In the genomic region with DNA sequence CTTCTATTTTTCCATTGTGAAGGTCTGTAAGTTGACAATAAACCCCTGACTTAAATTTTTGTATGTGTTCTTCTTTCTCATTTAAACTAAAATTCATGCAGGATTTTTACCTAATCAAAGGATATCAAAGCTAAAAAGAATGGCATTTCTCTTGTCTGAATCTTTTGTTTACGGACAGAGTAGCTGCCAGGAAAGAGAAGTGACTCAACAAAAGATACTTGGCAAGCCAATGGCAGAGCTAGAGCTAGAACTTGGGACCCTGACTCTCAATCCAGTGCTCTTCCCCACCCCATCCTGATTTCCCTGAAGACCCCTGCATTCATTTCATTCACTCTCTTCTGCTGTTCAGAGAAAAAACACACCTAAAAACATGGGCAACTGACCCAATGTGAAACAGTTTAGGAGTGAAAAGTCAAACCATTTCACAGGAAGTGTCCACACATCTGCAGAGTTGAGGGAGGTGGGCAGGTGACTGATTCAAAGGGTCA, we compare ENCODE assay signal across 28 cellular contexts. TPM values are rescaled to one million over a fixed set of nuclear protein-coding genes. Genes with fewer than 3 reads are reported as not detected.
DNase-seq lines count a peak whose midpoint lies in the region; ATAC-seq, FAIRE-seq and TF ChIP-seq lines count a peak whose summit lies in the region.
"Had no signal": no experiment of that assay in that cellular context is flagged by ENCODE, and none has a peak within 500 bp of the region (broad histone marks: within the 10 kb centered on the region; RNA-seq: fewer than 3 reads in every experiment).

No MANE protein-coding gene starts in this region.

- TF ChIP-seq CTCF in heart right ventricle (IDR thresholded peaks at IDR 0.05), result no peak
- no peak for TF ChIP-seq CTCF in transverse colon (IDR thresholded peaks at IDR 0.05)

- 81 to 90% methylated on average over 1 of the region's 1 CpG for WGBS in heart right ventricle, 2 donors
- WGBS in transverse colon (ENCODE audit: low coverage in 1 of 2), 2 donors, result 86 to 96% methylated on average over 1 of the region's 1 CpG
- 91 to 100% (median 96%) methylated on average over 1 of the region's 1 CpG for WGBS in small intestine, 3 donors

- intact Hi-C loops in heart right ventricle (cut with DNase I), result no loop called here
- intact Hi-C loops in Right ventricle myocardium inferior (cut with DNase I), result no loop called here
- intact Hi-C loops in transverse colon (cut with DNase I; ENCODE audit: low total_unique reads), result no loop called here

- no peak overlapping the region for H3K4me3 ChIP-seq in heart right ventricle
- no peak overlapping the region for H3K4me3 ChIP-seq in transverse colon
- H3K4me3 ChIP-seq in small intestine (ENCODE audit: low read depth in 1 of 2, low read length in 2 of 2), result no peak overlapping the region
- H3K4me3 ChIP-seq: prostate gland, thyroid gland had no signal

- H3K9me3 ChIP-seq in heart right ventricle, result no peaks in the 10 kb centered on the region
- H3K9me3 ChIP-seq in transverse colon, result no peaks in the 10 kb centered on the region
- H3K9me3 ChIP-seq in small intestine (ENCODE audit: control insufficient read depth, low read depth), result no peaks in the 10 kb centered on the region
- H3K9me3 ChIP-seq: prostate gland, thyroid gland had no signal

- TF ChIP-seq EP300 in transverse colon (IDR thresholded peaks at IDR 0.05; ENCODE audit: low read depth), result no peak

- ATAC-seq in heart right ventricle, result no peak
- no peak for ATAC-seq in Right ventricle myocardium inferior
- peak; percentile 39 for ATAC-seq in left lobe of liver
- no peak for ATAC-seq in GM19455 (IDR thresholded peaks at IDR 0.05; ENCODE audit: unreplicated experiment)
- ATAC-seq in GM19328 (IDR thresholded peaks at IDR 0.05; ENCODE audit: unreplicated experiment), result no peak
- ATAC-seq: HCT116; naive thymus-derived CD4-positive, alpha-beta T cell had no signal

- DNase-seq in heart right ventricle, result no peak
- no peak for DNase-seq in Right ventricle myocardium inferior (ENCODE audit: missing footprints)
- DNase-seq in dermis microvascular lymphatic vessel endothelial cell (ENCODE audit: low read depth in 2 of 2), result peak; percentile 44 to 60
- no peak for DNase-seq in left lobe of liver (ENCODE audit: low spot score)
- no peak for DNase-seq in transverse colon
- no peak for DNase-seq in small intestine
- DNase-seq: activated CD4-positive, alpha-beta T cell treated with anti-CD3 and anti-CD28 coated beads, Interleukin-2, amount 10 ng/mL, durations not matched to agents 24 days and 14 days; activated gamma-delta T cell; activated T-cell treated with anti-CD3 and anti-CD28 coated beads, Interleukin-2, amount 50 U/mL, for 24 hours; AML-193; CD4-positive, alpha-beta memory T cell; cerebellar nuclear complex; erythroblast; KG1; midbrain; naive thymus-derived CD4-positive, alpha-beta T cell; NCI-H524 treated with DMSO at 0.1 percent for 48 hours; Right ventricle myocardium superior; stimulated activated naive CD4-positive, alpha-beta T cell treated with Interleukin-2 at 50 U/mL for 16 hours; T-helper 9 cell; thyroid gland had no signal

- TF ChIP-seq POLR2A in transverse colon (IDR thresholded peaks at IDR 0.05), result no peak

- peaks cover 15 to 95% (median 55%) of the 10 kb centered on the region in 9 donors for H3K4me1 ChIP-seq in heart right ventricle
- peaks cover 8 to 11% (median 10%) of the 10 kb centered on the region in 4 donors for H3K4me1 ChIP-seq in transverse colon
- H3K4me1 ChIP-seq in small intestine (ENCODE audit: control insufficient read depth in 2 of 2, insufficient read depth in 1 of 2, low read depth in 1 of 2, low read length in 1 of 2), result peaks cover 2% of the 10 kb centered on the region in 2 donors
- H3K4me1 ChIP-seq: prostate gland had no signal

- H3K27ac ChIP-seq in heart right ventricle (peak overlapping the region in 7 of 10 donors; percentile 17 to 96 (median 37)), transverse colon (peak overlapping the region; percentile 12 to 60 (median 36)), small intestine (ENCODE audit: low read depth in 1 of 2, low read length in 1 of 2) (peak overlapping the region in 1 of 2 donors; percentile 24)
- H3K27ac ChIP-seq: prostate gland had no signal

- H3K36me3 ChIP-seq in heart right ventricle (peaks cover 0 to 80% (median 4%) of the 10 kb centered on the region in 9 donors), transverse colon (no peaks in the 10 kb centered on the region), small intestine (ENCODE audit: control insufficient read depth in 2 of 2, insufficient read depth in 2 of 2, low read length in 2 of 2) (no peaks in the 10 kb centered on the region)
- H3K36me3 ChIP-seq: prostate gland, thyroid gland had no signal

- in situ Hi-C loops in transverse colon (cut with MboI; ENCODE audit: low pct_ligation_motif_present in 1 of 4, low pct_unique_long_range_greater_than_20kb in 1 of 4, low sequenced_read_pairs in 3 of 4), result no loop called here

- FAIRE-seq in small intestine (lab: Jason Lieb, UNC), result no peak
- FAIRE-seq: HTR-8/SVneo, islet of Langerhans had no signal

- H3K27me3 ChIP-seq in heart right ventricle (no peaks in the 10 kb centered on the region), transverse colon (no peaks in the 10 kb centered on the region), small intestine (ENCODE audit: control insufficient read depth in 2 of 2, insufficient read depth in 2 of 2, low read length in 2 of 2) (no peaks in the 10 kb centered on the region)
- H3K27me3 ChIP-seq: thyroid gland had no signal

RNA-seq across cellular contexts. Expression of a gene that starts 40.2 kb away (rescaled TPM):
- 100 to 1,000 TPM; 201 to 467 (median 347) TPM for total RNA-seq in heart right ventricle
- 100 to 1,000 TPM; 152 to 247 TPM for polyA plus RNA-seq in heart right ventricle
- total RNA-seq in Right ventricle myocardium inferior, result 273 TPM
- 51.1 and 122 TPM in 2 replicates for total RNA-seq in dermis microvascular lymphatic vessel endothelial cell
- total RNA-seq in left lobe of liver, result 67.1 TPM
- total RNA-seq in transverse colon, result 100 to 1,000 TPM; 201 to 259 (median 225) TPM
- polyA plus RNA-seq in small intestine, result 100 to 1,000 TPM; 206 to 572 (median 368) TPM
- total RNA-seq: G401 had no signal

Comparison
In these comparisons a context has a peak if more than half of its experiments do, and no peak if none do; other contexts are left out.
1. DNase-seq: peak in dermis microvascular lymphatic vessel endothelial cell (2 of 2); none in heart right ventricle (0 of 2), Right ventricle myocardium inferior (single experiment), left lobe of liver (single experiment), transverse colon (single experiment) and small intestine (single experiment).